8 cellular contexts compared by ENCODE assay signal in genomic region chr4:89482248-89482647, GRCh38.
DNase-seq lines count a peak whose midpoint lies in the region; ATAC-seq and TF ChIP-seq lines count a peak whose summit lies in the region.

No MANE protein-coding gene starts in this region.

- H3F3A ChIP-seq in GM23248 (ENCODE audit: insufficient read depth): no peaks in the 10 kb centered on the region

- H3K4me3 ChIP-seq in GM23248: no peak overlapping the region
- H3K4me3 ChIP-seq in Peyer's patch: no peak overlapping the region

- no peaks in the 10 kb centered on the region for H3K4me1 Mint-ChIP-seq in activated CD8-positive, alpha-beta memory T cell treated with anti-CD3 and anti-CD28 coated beads, Interleukin-2, amount 10 ng/mL, durations not matched to agents 7 days and 5 days
- no peaks in the 10 kb centered on the region for H3K4me1 Mint-ChIP-seq in activated CD8-positive, alpha-beta T cell treated with anti-CD3 and anti-CD28 coated beads, Interleukin-2, amount 10 ng/mL, durations not matched to agents 7 days and 5 days (ENCODE audit: low read depth)

- H3K27ac ChIP-seq in GM23248 (no peak overlapping the region), Peyer's patch (no peak overlapping the region)

- no peak for DNase-seq in activated CD8-positive, alpha-beta memory T cell treated with anti-CD3 and anti-CD28 coated beads, Interleukin-2, amount 10 ng/mL, durations not matched to agents 7 days and 5 days
- no peak for DNase-seq in activated CD8-positive, alpha-beta memory T cell treated with anti-CD3 and anti-CD28 coated beads, Interleukin-2, amount 50 U/mL, for 4 hours
- DNase-seq in GM23248: peak; percentile 24
- peak; percentile 39 for DNase-seq in LoVo (ENCODE audit: low spot score)
- no peak for DNase-seq in activated CD8-positive, alpha-beta T cell treated with anti-CD3 and anti-CD28 coated beads, Interleukin-2, amount 10 ng/mL, durations not matched to agents 7 days and 5 days
- DNase-seq in lung microvascular endothelial cell (ENCODE audit: low read depth in 2 of 2): peak; percentile 88 to 95
- no peak for DNase-seq in Peyer's patch

- H4K20me1 ChIP-seq in GM23248 (ENCODE audit: insufficient read depth): no peaks in the 10 kb centered on the region

- ATAC-seq in activated CD8-positive, alpha-beta memory T cell treated with anti-CD3 and anti-CD28 coated beads, Interleukin-2, amount 10 ng/mL, durations not matched to agents 7 days and 5 days: peak; percentile 57
- peak; percentile 42 for ATAC-seq in activated CD8-positive, alpha-beta T cell treated with anti-CD3 and anti-CD28 coated beads, Interleukin-2, amount 10 ng/mL, durations not matched to agents 7 days and 5 days
- no peak for ATAC-seq in HG03196 (IDR thresholded peaks at IDR 0.05; ENCODE audit: unreplicated experiment)

- peaks cover 10% of the 10 kb centered on the region for H3K4me1 ChIP-seq in GM23248 (ENCODE audit: insufficient read depth)
- H3K4me1 ChIP-seq in Peyer's patch: no peaks in the 10 kb centered on the region

- no peaks in the 10 kb centered on the region for H3K79me2 ChIP-seq in GM23248 (ENCODE audit: insufficient read depth)

- no peaks in the 10 kb centered on the region for H3K27me3 ChIP-seq in GM23248 (replicated peaks; ENCODE audit: insufficient read depth)
- H3K27me3 ChIP-seq in Peyer's patch: no peaks in the 10 kb centered on the region

- no peak for TF ChIP-seq POLR2A in Peyer's patch (IDR thresholded peaks at IDR 0.05)

- no peaks in the 10 kb centered on the region for H3K36me3 Mint-ChIP-seq in activated CD8-positive, alpha-beta memory T cell treated with anti-CD3 and anti-CD28 coated beads, Interleukin-2, amount 10 ng/mL, durations not matched to agents 7 days and 5 days
- peaks cover 3% of the 10 kb centered on the region for H3K36me3 Mint-ChIP-seq in activated CD8-positive, alpha-beta T cell treated with anti-CD3 and anti-CD28 coated beads, Interleukin-2, amount 10 ng/mL, durations not matched to agents 7 days and 5 days (ENCODE audit: low read depth)

- CTCF ChIA-PET in activated CD8-positive, alpha-beta memory T cell treated with anti-CD3 and anti-CD28 coated beads, Interleukin-2, amount 10 ng/mL, durations not matched to agents 7 days and 5 days (lab: Charles Lee): interaction anchor here (1.2 kb wide), 1 partner anchor 256 kb away, joined by 6 read pairs; no protein-coding TSS in a partner anchor
- CTCF ChIA-PET in activated CD8-positive, alpha-beta T cell treated with anti-CD3 and anti-CD28 coated beads, Interleukin-2, amount 10 ng/mL, durations not matched to agents 7 days and 5 days (lab: Charles Lee): interaction anchor here (0.9 to 1.5 kb wide), 4 partner anchors 75 to 413 kb away, joined by 3 to 5 read pairs (median 4); partner anchors contain the start of gene MMRN1

- no peak overlapping the region for H3K4me3 Mint-ChIP-seq in activated CD8-positive, alpha-beta memory T cell treated with anti-CD3 and anti-CD28 coated beads, Interleukin-2, amount 10 ng/mL, durations not matched to agents 7 days and 5 days
- H3K4me3 Mint-ChIP-seq in activated CD8-positive, alpha-beta T cell treated with anti-CD3 and anti-CD28 coated beads, Interleukin-2, amount 10 ng/mL, durations not matched to agents 7 days and 5 days: no peak overlapping the region

- in situ Hi-C loops in GM23248 (cut with MboI): loop anchor here (25.0 kb wide), 1 partner anchor 405 kb away; the partner anchor contains the start of gene MMRN1

- POLR2A ChIA-PET in activated CD8-positive, alpha-beta T cell treated with anti-CD3 and anti-CD28 coated beads, Interleukin-2, amount 10 ng/mL, durations not matched to agents 7 days and 5 days (lab: Charles Lee): interaction anchor here (0.6 kb wide), 1 partner anchor 383 kb away, joined by 4 read pairs; no protein-coding TSS in a partner anchor

- no peaks in the 10 kb centered on the region for H3K9me3 Mint-ChIP-seq in activated CD8-positive, alpha-beta memory T cell treated with anti-CD3 and anti-CD28 coated beads, Interleukin-2, amount 10 ng/mL, durations not matched to agents 7 days and 5 days (ENCODE audit: low read depth)
- H3K9me3 Mint-ChIP-seq in activated CD8-positive, alpha-beta T cell treated with anti-CD3 and anti-CD28 coated beads, Interleukin-2, amount 10 ng/mL, durations not matched to agents 7 days and 5 days (ENCODE audit: insufficient read depth): peaks cover 9% of the 10 kb centered on the region

- no peak overlapping the region for H2AFZ ChIP-seq in GM23248

- H3K4me2 ChIP-seq in GM23248 (ENCODE audit: unreplicated experiment): no peak overlapping the region

- no peaks in the 10 kb centered on the region for H3K9me3 ChIP-seq in GM23248 (ENCODE audit: low read depth)
- H3K9me3 ChIP-seq in Peyer's patch: no peaks in the 10 kb centered on the region

- H3K27me3 Mint-ChIP-seq in activated CD8-positive, alpha-beta memory T cell treated with anti-CD3 and anti-CD28 coated beads, Interleukin-2, amount 10 ng/mL, durations not matched to agents 7 days and 5 days: peaks cover 16% of the 10 kb centered on the region
- H3K27me3 Mint-ChIP-seq in activated CD8-positive, alpha-beta T cell treated with anti-CD3 and anti-CD28 coated beads, Interleukin-2, amount 10 ng/mL, durations not matched to agents 7 days and 5 days (ENCODE audit: low read depth): peaks cover 14% of the 10 kb centered on the region

- no peaks in the 10 kb centered on the region for H3K36me3 ChIP-seq in GM23248 (ENCODE audit: low read depth)
- no peaks in the 10 kb centered on the region for H3K36me3 ChIP-seq in Peyer's patch

- H3K9me2 ChIP-seq in GM23248 (ENCODE audit: insufficient read depth): no peaks in the 10 kb centered on the region

- no peak overlapping the region for H3K9ac ChIP-seq in GM23248

- peak in 3 of 6 experiments; percentile 39 to 48 (median 45) for TF ChIP-seq CTCF in Peyer's patch (IDR thresholded peaks at IDR 0.05)

- H3K27ac Mint-ChIP-seq in activated CD8-positive, alpha-beta memory T cell treated with anti-CD3 and anti-CD28 coated beads, Interleukin-2, amount 10 ng/mL, durations not matched to agents 7 days and 5 days: no peak overlapping the region
- H3K27ac Mint-ChIP-seq in activated CD8-positive, alpha-beta T cell treated with anti-CD3 and anti-CD28 coated beads, Interleukin-2, amount 10 ng/mL, durations not matched to agents 7 days and 5 days: no peak overlapping the region

Comparison
In these comparisons a context has a peak if more than half of its experiments do, and no peak if none do; other contexts are left out.
1. DNase-seq: peak in GM23248 (single experiment), LoVo (single experiment) and lung microvascular endothelial cell (2 of 2); none in activated CD8-positive, alpha-beta memory T cell treated with anti-CD3 and anti-CD28 coated beads, Interleukin-2, amount 10 ng/mL, durations not matched to agents 7 days and 5 days (single experiment), activated CD8-positive, alpha-beta memory T cell treated with anti-CD3 and anti-CD28 coated beads, Interleukin-2, amount 50 U/mL, for 4 hours (single experiment), activated CD8-positive, alpha-beta T cell treated with anti-CD3 and anti-CD28 coated beads, Interleukin-2, amount 10 ng/mL, durations not matched to agents 7 days and 5 days (single experiment) and Peyer's patch (0 of 3).